ENCODE assay signal across 26 cellular contexts in the genomic region with DNA sequence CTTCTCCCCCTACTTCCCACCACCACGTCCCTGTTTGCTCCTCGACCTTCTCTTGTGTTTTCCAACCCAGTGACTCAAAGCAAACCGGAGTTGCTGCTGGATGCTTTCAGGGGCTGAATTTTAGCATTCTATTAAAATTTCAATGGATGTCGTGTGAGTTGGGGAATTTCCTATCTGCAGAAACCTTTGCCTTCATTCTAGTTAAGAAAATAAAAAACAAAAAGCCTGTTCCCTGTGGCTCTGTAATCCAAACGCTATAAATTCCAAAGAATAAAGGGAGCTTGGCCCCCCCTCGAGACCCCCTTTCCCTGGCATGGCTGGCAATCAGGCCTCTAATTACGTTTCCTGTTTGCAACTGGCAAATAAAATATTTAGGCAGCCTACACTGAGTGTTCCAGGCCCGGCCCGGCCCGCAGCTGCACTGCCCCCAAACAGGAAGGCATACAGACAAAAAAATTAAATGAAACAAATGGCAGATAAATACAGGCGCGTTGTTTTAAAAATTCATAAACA.
DNase-seq lines count a peak whose midpoint lies in the region; ATAC-seq, FAIRE-seq and TF ChIP-seq lines count a peak whose summit lies in the region.
"Had no signal": no experiment of that assay in that cellular context is flagged by ENCODE, and none has a peak within 500 bp of the region (broad histone marks: within the 10 kb centered on the region; RNA-seq: fewer than 3 reads in every experiment).

No MANE protein-coding gene starts in this region.

- H3K4ac ChIP-seq in H1 (replicated peaks; ENCODE audit: insufficient read length, low read depth, low read length) = no peak overlapping the region
- H3K4ac ChIP-seq in mesendoderm (ENCODE audit: low read depth, low read length) = no peak overlapping the region

- peak in 1 of 2 experiments; percentile 1; a peak in 1 of 4 replicates for TF ChIP-seq RAD21 in H1 (IDR thresholded peaks at IDR 0.05 in 1 of 2, conservative IDR thresholded peaks at IDR 0.05 in 1 of 2; ENCODE audit: low read depth in 2 of 2, low read length in 2 of 2)

- TF ChIP-seq CTCF in H1 (IDR thresholded peaks at IDR 0.05; ENCODE audit: control extremely low read depth in 1 of 3, insufficient read depth in 1 of 3, low read depth in 1 of 3, low read length in 3 of 3) = no peak
- TF ChIP-seq CTCF in foreskin keratinocyte (conservative IDR thresholded peaks at IDR 0.05) = no peak

- H3K36me3 ChIP-seq in HUES6 (ENCODE audit: control insufficient read depth, insufficient read depth, low read length) (no peaks in the 10 kb centered on the region), H1 (ENCODE audit: control insufficient read depth in 2 of 4, insufficient read depth in 4 of 4, low read length in 3 of 4) (no peaks in the 10 kb centered on the region), mesendoderm (ENCODE audit: control insufficient read depth, insufficient read depth, low read length) (no peaks in the 10 kb centered on the region)
- H3K36me3 ChIP-seq: heart left ventricle, lower lobe of right lung, upper lobe of left lung had no signal

- POLR2A ChIA-PET in H1 (lab: Charles Lee; ENCODE audit: partially characterized antibody) = interaction anchor here (0.9 to 1.7 kb wide), 6 partner anchors 11 to 76 kb away, joined by 3 to 5 read pairs (median 4); no protein-coding TSS in a partner anchor

- H4K5ac ChIP-seq in H1 (ENCODE audit: insufficient read length, low read depth, low read length) = peak overlapping the region; percentile 84
- H4K5ac ChIP-seq in mesendoderm (ENCODE audit: low read length) = no peak overlapping the region

- H3K79me2 ChIP-seq in H1 (ENCODE audit: control insufficient read depth in 1 of 2, insufficient read depth in 2 of 2, low read length in 2 of 2) (no peaks in the 10 kb centered on the region), mesendoderm (ENCODE audit: control insufficient read depth, insufficient read depth, low read length) (no peaks in the 10 kb centered on the region)

- no peak for ATAC-seq in foreskin keratinocyte
- ATAC-seq: activated CD8-positive, alpha-beta memory T cell treated with anti-CD3 and anti-CD28 coated beads, Interleukin-2, amount 10 ng/mL, durations not matched to agents 7 days and 5 days; activated T-cell treated with anti-CD3 and anti-CD28 coated beads, Interleukin-2, amount 50 U/mL, for 72 hours; heart left ventricle; lower lobe of right lung had no signal

- H3K23me2 ChIP-seq in H1 (ENCODE audit: low read depth, low read length) = no peaks in the 10 kb centered on the region; the same call in 1 of the 2 replicates

- no peak overlapping the region; the same call in 1 of the 2 replicates for H2BK20ac ChIP-seq in H1 (ENCODE audit: low read length)

- H2BK5ac ChIP-seq in H1 (ENCODE audit: low read depth, low read length) (peak overlapping the region; percentile 99; the same call in 1 of the 2 replicates), mesendoderm (ENCODE audit: low read length) (no peak overlapping the region)

- H2BK15ac ChIP-seq in H1 (ENCODE audit: low read length) (no peak overlapping the region), mesendoderm (replicated peaks; ENCODE audit: low read depth) (no peak overlapping the region)

- H3K9me3 ChIP-seq in HUES6 (ENCODE audit: control insufficient read depth, insufficient read depth, low read depth, low read length) (no peaks in the 10 kb centered on the region), H1 (ENCODE audit: insufficient read depth in 2 of 2, low read depth in 1 of 2, low read length in 1 of 2) (no peaks in the 10 kb centered on the region)
- H3K9me3 ChIP-seq: heart left ventricle, lower lobe of right lung, SK-N-SH, upper lobe of left lung had no signal

- H3K18ac ChIP-seq in H1 (ENCODE audit: extremely low read depth, low read length) (peak overlapping the region; percentile 91; the same call in 1 of the 2 replicates), mesendoderm (ENCODE audit: low read length) (no peak overlapping the region)

- H3K14ac ChIP-seq in H1 (ENCODE audit: insufficient read length) = no peak overlapping the region

- peaks cover 3% of the 10 kb centered on the region; the same call in 1 of the 2 replicates for H3K79me1 ChIP-seq in H1 (ENCODE audit: low read depth, low read length)
- no peaks in the 10 kb centered on the region for H3K79me1 ChIP-seq in mesendoderm (ENCODE audit: low read length)

- H3K27me3 ChIP-seq in HUES6 (ENCODE audit: control insufficient read depth, insufficient read depth, low read length) (no peaks in the 10 kb centered on the region), H1 (replicated peaks in 1 of 4; ENCODE audit: control insufficient read depth in 3 of 4, extremely low read depth in 1 of 4, insufficient read depth in 3 of 4, low read length in 3 of 4) (no peaks in the 10 kb centered on the region; a peak in 1 of 7 replicates), mesendoderm (ENCODE audit: insufficient read depth, low read length, poor library complexity) (no peaks in the 10 kb centered on the region), foreskin keratinocyte (no peaks in the 10 kb centered on the region)
- H3K27me3 ChIP-seq: upper lobe of left lung had no signal

- no peak overlapping the region for H3K23ac ChIP-seq in H1 (ENCODE audit: insufficient read length)
- H3K23ac ChIP-seq in mesendoderm (ENCODE audit: low read length) = no peak overlapping the region

- TF ChIP-seq EP300 in H1 (IDR thresholded peaks at IDR 0.05; ENCODE audit: borderline replicate concordance in 1 of 2, low read depth in 2 of 2, low read length in 2 of 2) = peak in 1 of 2 experiments; percentile 32; a peak in 1 of 3 replicates

- no peak overlapping the region for H2BK12ac ChIP-seq in H1 (ENCODE audit: low read depth, low read length)

- H4K8ac ChIP-seq in H1 (ENCODE audit: extremely low read depth, insufficient read depth, low read length) (no peak overlapping the region), mesendoderm (ENCODE audit: low read depth, low read length) (no peak overlapping the region)

- CTCF ChIA-PET in H1 (lab: Charles Lee; ENCODE audit: partially characterized antibody) = interaction anchor here (0.6 to 9.5 kb wide), 10 partner anchors 9 to 260 kb away, joined by 3 to 50 read pairs (median 6); no protein-coding TSS in a partner anchor

- H3K56ac ChIP-seq in H1 (replicated peaks; ENCODE audit: insufficient read length, low read depth, low read length) (peak overlapping the region; percentile 13), mesendoderm (ENCODE audit: low read length) (no peak overlapping the region)

- H3K4me1 ChIP-seq in HUES6 (ENCODE audit: control insufficient read depth, insufficient read depth, low read length) = peaks cover 33% of the 10 kb centered on the region
- peaks cover 2 to 35% (median 25%) of the 10 kb centered on the region in 4 experiments for H3K4me1 ChIP-seq in H1 (replicated peaks in 1 of 4; ENCODE audit: control insufficient read depth in 3 of 4, insufficient read depth in 4 of 4, low read length in 3 of 4)
- H3K4me1 ChIP-seq in mesendoderm (ENCODE audit: control insufficient read depth, low read depth, low read length) = no peaks in the 10 kb centered on the region
- no peaks in the 10 kb centered on the region for H3K4me1 ChIP-seq in foreskin keratinocyte

- H3K4me3 ChIP-seq in HUES6 (ENCODE audit: low read depth, low read length) (no peak overlapping the region), H1 (ENCODE audit: extremely low read depth in 1 of 4, insufficient read depth in 2 of 4, low read depth in 3 of 4, low read length in 4 of 4) (peak overlapping the region in 1 of 4 experiments; percentile 2; a peak in 1 of 8 replicates), mesendoderm (ENCODE audit: low read length) (no peak overlapping the region)
- H3K4me3 ChIP-seq: heart left ventricle, lower lobe of right lung, upper lobe of left lung had no signal

- H2BK120ac ChIP-seq in H1 (replicated peaks; ENCODE audit: low read depth, low read length) = peak overlapping the region; percentile 99
- no peak overlapping the region for H2BK120ac ChIP-seq in mesendoderm (ENCODE audit: low read depth, low read length)

- H3K27ac ChIP-seq in HUES6 (ENCODE audit: low read depth, low read length) = peak overlapping the region; percentile 89
- H3K27ac ChIP-seq in H1 (ENCODE audit: low read depth, low read length) = peak overlapping the region; percentile 88
- no peak overlapping the region for H3K27ac ChIP-seq in mesendoderm (ENCODE audit: low read depth, low read length)
- no peak overlapping the region for H3K27ac ChIP-seq in foreskin keratinocyte
- H3K27ac ChIP-seq: epithelial cell of prostate, heart left ventricle, HL-60, lower lobe of right lung, upper lobe of left lung had no signal

- FAIRE-seq in H1 (lab: Jason Lieb, UNC) = peak; percentile 94
- FAIRE-seq: keratinocyte had no signal

- H4K20me1 ChIP-seq in H1 (replicated peaks in 1 of 2; ENCODE audit: control insufficient read depth in 1 of 2, insufficient read depth in 2 of 2, low read length in 2 of 2) = peaks cover 0 to 3% of the 10 kb centered on the region in 2 experiments

- H4K91ac ChIP-seq in H1 (replicated peaks; ENCODE audit: insufficient read length, low read length) = peak overlapping the region; percentile 100

- 4% methylated on average over 12 of the region's 12 CpGs; no CpG with 5 or more reads in 1 of the 2 experiments for WGBS in H1 (ENCODE audit: extremely low coverage in 1 of 2, insufficient coverage in 1 of 2, insufficient read length in 1 of 2, insufficient replicate concordance in 2 of 2, low coverage in 1 of 2, low lambda C conversion rate in 2 of 2, missing lambda C conversion rate in 1 of 2), 2 experiments
- no CpG with 5 or more reads among the region's 12 CpGs for WGBS in mesendoderm (ENCODE audit: extremely low coverage, insufficient coverage, low lambda C conversion rate)

- H2AFZ ChIP-seq in H1 (ENCODE audit: low read length) = no peak overlapping the region

- H2AK5ac ChIP-seq in H1 (ENCODE audit: low read depth, low read length) = no peak overlapping the region
- H2AK5ac ChIP-seq in mesendoderm (ENCODE audit: low read length) = no peak overlapping the region

- TF ChIP-seq POLR2A in H1 (IDR thresholded peaks at IDR 0.05; ENCODE audit: control extremely low read depth in 1 of 2, low read depth in 2 of 2, low read length in 2 of 2) = peak in 1 of 2 experiments; percentile 82; a peak in 2 of 3 replicates

- H3K9ac ChIP-seq in HUES6 (ENCODE audit: low read length) = no peak overlapping the region
- no peak overlapping the region for H3K9ac ChIP-seq in H1 (replicated peaks in 1 of 4; ENCODE audit: extremely low read depth in 1 of 4, low read depth in 3 of 4, low read length in 3 of 4)
- H3K9ac ChIP-seq in mesendoderm (ENCODE audit: low read length) = no peak overlapping the region
- H3K9ac ChIP-seq: SK-N-SH had no signal

- DNase-seq in Daoy (ENCODE audit: low read depth) (peak; percentile 4), H1 (ENCODE audit: low read depth in 1 of 2, low spot score in 2 of 2) (peak in 1 of 2 experiments; percentile 71), mesendoderm (peak; percentile 4), DMS 273 treated with DMSO at 0.1 percent for 48 hours (lab: John Stamatoyannopoulos, UW) (no peak), foreskin keratinocyte (no peak), DMS153 (lab: John Stamatoyannopoulos, UW) (no peak)
- DNase-seq in stimulated activated naive CD4-positive, alpha-beta T cell treated with Interleukin-2 at 50 U/mL for 16 hours (lab: John Stamatoyannopoulos, UW) = no peak
- DNase-seq: activated CD4-positive, alpha-beta T cell treated with anti-CD3 and anti-CD28 coated beads, Interleukin-2, amount 10 ng/mL, durations not matched to agents 7 days and 5 days; activated CD8-positive, alpha-beta memory T cell treated with anti-CD3 and anti-CD28 coated beads, Interleukin-2, amount 10 ng/mL, durations not matched to agents 7 days and 5 days; activated T-cell treated with anti-CD3 and anti-CD28 coated beads, Interleukin-2, amount 50 U/mL, for 72 hours; CD8-positive, alpha-beta memory T cell; DMS79; HCEC 1CT; heart left ventricle; NCI-H1092 treated with DMSO at 0.1 percent for 48 hours; NCI-H2029 treated with DMSO at 0.1 percent for 48 hours; NCI-H345; NCI-H82; SK-N-SH; T-helper 2 cell had no signal

- H3K4me2 ChIP-seq in H1 (ENCODE audit: insufficient read depth in 1 of 2, low read depth in 2 of 2, low read length in 2 of 2) (peak overlapping the region; percentile 11 to 24; a peak in 3 of 4 replicates), mesendoderm (ENCODE audit: low read length) (no peak overlapping the region)
- H3K4me2 ChIP-seq: SK-N-SH had no signal

Comparison
In these comparisons a context has a peak if more than half of its experiments do, and no peak if none do; other contexts are left out.
1. DNase-seq: peak in Daoy (single experiment) and mesendoderm (single experiment); none in DMS 273 treated with DMSO at 0.1 percent for 48 hours (single experiment), foreskin keratinocyte (0 of 2), DMS153 (single experiment) and stimulated activated naive CD4-positive, alpha-beta T cell treated with Interleukin-2 at 50 U/mL for 16 hours (single experiment).
2. H3K27ac ChIP-seq: peak in HUES6 (single experiment) and H1 (single experiment); none in mesendoderm (single experiment) and foreskin keratinocyte (single experiment).